In genomic region chr2:57947398-57947797, GRCh38 we compare ENCODE assay signal across 19 cellular contexts.
"Had no signal": no experiment of that assay in that cellular context is flagged by ENCODE, and none has a peak within 500 bp of the region (broad histone marks: within the 10 kb centered on the region; RNA-seq: fewer than 3 reads in every experiment).

No MANE protein-coding gene starts in this region.

- H2AFZ ChIP-seq: neural progenitor cell had no signal

- FAIRE-seq: endothelial cell of umbilical vein, frontal cortex, keratinocyte, pancreas had no signal

- ATAC-seq: activated CD8-positive, alpha-beta memory T cell treated with anti-CD3 and anti-CD28 coated beads, Interleukin-2, amount 10 ng/mL, durations not matched to agents 7 days and 5 days; activated naive CD4-positive, alpha-beta T cell treated with anti-CD3 and anti-CD28 coated beads, Interleukin-2, amount 50 U/mL, for 72 hours; activated T-cell treated with anti-CD3 and anti-CD28 coated beads, Interleukin-2, amount 50 U/mL, for 4 hours; body of pancreas; pancreas had no signal

- DNase-seq: activated CD4-positive, alpha-beta T cell treated with anti-CD3 and anti-CD28 coated beads, Interleukin-2, amount 50 U/mL, for 48 hours; activated CD4-positive, CD25-positive, alpha-beta regulatory T cell treated with anti-CD3 and anti-CD28 coated beads, Interleukin-2, amount 50 U/mL, for 72 hours; activated CD8-positive, alpha-beta memory T cell treated with anti-CD3 and anti-CD28 coated beads, Interleukin-2, amount 10 ng/mL, durations not matched to agents 7 days and 5 days; activated effector memory CD4-positive, alpha-beta T cell treated with anti-CD3 and anti-CD28 coated beads, Interleukin-2, amount 50 U/mL, for 16 hours; activated T-cell treated with anti-CD3 and anti-CD28 coated beads, Interleukin-2, amount 50 U/mL, for 4 hours; amniotic stem cell; body of pancreas; central memory CD4-positive, alpha-beta T cell; effector CD4-positive, alpha-beta T cell; left ventricle myocardium inferior; pancreas; stimulated activated CD4-positive, alpha-beta T cell treated with anti-CD3 and anti-CD28 coated beads, Interleukin-4, amount 100 ng/mL, for 1 hour; stimulated activated CD8-positive, alpha-beta memory T cell treated with anti-CD3 and anti-CD28 coated beads, Interleukin-4, amount 100 ng/mL, for 48 hours had no signal

- H3K9me3 ChIP-seq: body of pancreas, left ventricle myocardium inferior, pancreas had no signal

- H3K36me3 ChIP-seq: left ventricle myocardium inferior, neural progenitor cell, pancreas had no signal

- H3K9ac ChIP-seq: neural progenitor cell had no signal

- H3K27ac ChIP-seq: body of pancreas, coronary artery, left ventricle myocardium inferior, neural progenitor cell, pancreas had no signal

- H3K4me2 ChIP-seq: neural progenitor cell had no signal

- H3K4me1 ChIP-seq: body of pancreas, left ventricle myocardium inferior, neural progenitor cell, pancreas had no signal

- H3K27me3 ChIP-seq: body of pancreas, neural progenitor cell, pancreas had no signal

- H3K4me3 ChIP-seq: body of pancreas, coronary artery, left ventricle myocardium inferior, neural progenitor cell, pancreas had no signal
